Comparison of ENCODE assay signal across 11 cellular contexts in genomic region chr4:17494258-17494657, GRCh38. TPM values are rescaled to one million over a fixed set of nuclear protein-coding genes. Genes with fewer than 3 reads are reported as not detected.
DNase-seq lines count a peak whose midpoint lies in the region; ATAC-seq and TF ChIP-seq lines count a peak whose summit lies in the region.
"Had no signal": no experiment of that assay in that cellular context is flagged by ENCODE, and none has a peak within 500 bp of the region (broad histone marks: within the 10 kb centered on the region; RNA-seq: fewer than 3 reads in every experiment).

No MANE protein-coding gene starts in this region.

- H4K20me1 ChIP-seq in fibroblast of lung (ENCODE audit: control insufficient read depth, extremely low read depth, insufficient read depth, low read length) = no peaks in the 10 kb centered on the region

- H3K79me2 ChIP-seq in fibroblast of lung (ENCODE audit: control insufficient read depth, insufficient read depth, low read length) = peaks cover 2% of the 10 kb centered on the region

- ATAC-seq in HG03439 (IDR thresholded peaks at IDR 0.05; ENCODE audit: unreplicated experiment) = no peak

- no peak overlapping the region for H2AFZ ChIP-seq in fibroblast of lung (ENCODE audit: low read length)

- DNase-seq in DMS 273 (lab: John Stamatoyannopoulos, UW; ENCODE audit: unreplicated experiment) = peak; percentile 9
- DNase-seq in DMS 273 treated with DMSO at 0.1 percent for 48 hours (lab: John Stamatoyannopoulos, UW) = no peak
- DNase-seq in SW480 (ENCODE audit: low spot score) = peak; percentile 38
- peak; percentile 74 to 83 for DNase-seq in fibroblast of lung (ENCODE audit: low read depth in 2 of 2)
- DNase-seq in stimulated activated CD4-positive, alpha-beta T cell treated with anti-CD3 and anti-CD28 coated beads, Interleukin-15, amount 100 ng/mL, for 24 hours = peak; percentile 33
- no peak for DNase-seq in NCI-H187 treated with DMSO at 0.1 percent for 48 hours (lab: John Stamatoyannopoulos, UW)
- DNase-seq in DMS114 treated with DMSO at 0.1 percent for 48 hours (lab: John Stamatoyannopoulos, UW; ENCODE audit: unreplicated experiment) = no peak
- DNase-seq: SW 1271 had no signal

- TF ChIP-seq CTCF in fibroblast of lung (conservative IDR thresholded peaks at IDR 0.05 in 1 of 2, IDR thresholded peaks at IDR 0.05 in 1 of 2; ENCODE audit: low read depth in 1 of 2, low read length in 2 of 2) = no peak

- H3K4me2 ChIP-seq in fibroblast of lung (ENCODE audit: extremely low read depth, insufficient read depth, low read length) = peak overlapping the region; percentile 56

- no peak overlapping the region for H3K27ac ChIP-seq in fibroblast of lung (ENCODE audit: insufficient read depth, low read length)
- H3K27ac ChIP-seq: 22Rv1 had no signal

- H3K4me3 ChIP-seq in fibroblast of lung (replicated peaks in 1 of 4; ENCODE audit: control extremely low read depth in 1 of 4, insufficient read depth in 1 of 4, low read depth in 3 of 4, low read length in 4 of 4) = no peak overlapping the region

- H3K9ac ChIP-seq in fibroblast of lung (ENCODE audit: insufficient read depth, low read length) = no peak overlapping the region

- peaks cover 5% of the 10 kb centered on the region for H3K4me1 ChIP-seq in fibroblast of lung (ENCODE audit: control insufficient read depth, extremely low read depth, insufficient read depth, low read length)

- H3K27me3 ChIP-seq in fibroblast of lung (ENCODE audit: control insufficient read depth, insufficient read depth, low read length) = no peaks in the 10 kb centered on the region

- no peaks in the 10 kb centered on the region for H3K9me3 ChIP-seq in fibroblast of lung (ENCODE audit: control insufficient read depth, insufficient read depth, low read depth, low read length)

- H3K36me3 ChIP-seq in fibroblast of lung (ENCODE audit: control insufficient read depth, insufficient read depth, low read length) = peaks cover 9% of the 10 kb centered on the region

RNA-seq across cellular contexts. Expression of gene QDPR, which starts 17.6 kb away (rescaled TPM):
- total RNA-seq in fibroblast of lung = 10.8 and 27.4 TPM in 2 replicates
- polyA plus RNA-seq in fibroblast of lung = 41.4 and 51.8 TPM in 2 replicates
- polyA plus RNA-seq in fibroblast of lung (2012) = 42.9 and 56.5 TPM in 2 replicates
- polyA minus RNA-seq in fibroblast of lung (ENCODE audit: low replicate concordance) = 32.2 and 54.1 TPM in 2 replicates

RNA-seq across cellular contexts. Expression of gene CLRN2, which starts 20.7 kb away (rescaled TPM):
- not detected in 2 replicates for total RNA-seq in fibroblast of lung
- polyA plus RNA-seq in fibroblast of lung = not detected in 2 replicates
- not detected in 2 replicates for polyA plus RNA-seq in fibroblast of lung (2012)
- not detected in 2 replicates for polyA minus RNA-seq in fibroblast of lung (ENCODE audit: low replicate concordance)
- total RNA-seq: posterior vena cava had no signal

Comparison
In these comparisons a context has a peak if more than half of its experiments do, and no peak if none do; other contexts are left out.
1. DNase-seq: peak in DMS 273 (single experiment), SW480 (single experiment), fibroblast of lung (2 of 2) and stimulated activated CD4-positive, alpha-beta T cell treated with anti-CD3 and anti-CD28 coated beads, Interleukin-15, amount 100 ng/mL, for 24 hours (single experiment); none in DMS 273 treated with DMSO at 0.1 percent for 48 hours (single experiment), NCI-H187 treated with DMSO at 0.1 percent for 48 hours (single experiment) and DMS114 treated with DMSO at 0.1 percent for 48 hours (single experiment).